Comparison of ENCODE assay signal across 8 cellular contexts in the genomic region with DNA sequence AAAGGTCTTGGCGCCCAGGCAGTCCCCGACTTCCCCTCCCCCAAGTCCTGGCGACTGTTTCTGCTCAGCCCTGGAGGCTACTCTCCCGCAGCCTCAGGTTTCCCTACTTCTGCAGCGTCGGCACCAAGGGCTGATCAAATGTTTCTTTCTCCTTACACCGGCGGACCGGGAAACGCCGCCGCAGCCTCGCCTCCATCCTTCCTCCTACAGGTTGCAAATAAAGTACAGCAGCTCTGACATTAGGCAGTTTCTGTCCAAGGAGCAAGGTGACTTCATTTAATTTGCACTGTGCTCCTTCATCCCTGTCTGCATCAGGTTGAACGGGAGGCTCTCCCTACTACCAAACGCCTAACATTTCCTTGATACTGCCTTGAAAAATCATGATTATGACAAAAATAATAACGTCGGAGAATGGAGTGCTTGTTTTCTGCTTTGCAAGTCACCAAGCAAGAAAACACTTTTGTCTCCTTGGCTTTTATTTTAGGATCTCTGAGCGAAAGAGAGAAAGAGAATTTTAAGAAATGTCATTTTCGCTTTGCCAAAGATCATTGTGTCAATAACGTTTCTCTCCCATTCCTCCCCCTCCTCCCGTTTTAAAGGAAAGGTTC. TPM values are rescaled to one million over a fixed set of nuclear protein-coding genes. Genes with fewer than 3 reads are reported as not detected.
DNase-seq lines count a peak whose midpoint lies in the region; ATAC-seq and TF ChIP-seq lines count a peak whose summit lies in the region.

No MANE protein-coding gene starts in this region.

- H3K27ac ChIP-seq in breast epithelium: peak overlapping the region in 1 of 2 donors; percentile 48
- H3K27ac ChIP-seq in mesendoderm (ENCODE audit: low read depth, low read length): no peak overlapping the region
- H3K27ac ChIP-seq in tibial nerve: peak overlapping the region; percentile 41 to 82 (median 65)

- ATAC-seq in GM21619 (IDR thresholded peaks at IDR 0.05; ENCODE audit: unreplicated experiment): no peak
- no peak for ATAC-seq in HG03342 (IDR thresholded peaks at IDR 0.05; ENCODE audit: unreplicated experiment)

- BruUV-seq in MCF 10A (replicated peaks; lab: Mats Ljungman, UMichigan): no TSS peak

- H2AK5ac ChIP-seq in mesendoderm (ENCODE audit: low read length): no peak overlapping the region

- H3K27me3 Mint-ChIP-seq in MCF 10A (ENCODE audit: insufficient read depth, unreplicated experiment): peaks cover 50% of the 10 kb centered on the region
- peaks cover 85% of the 10 kb centered on the region for H3K27me3 Mint-ChIP-seq in brain

- H3K4me1 ChIP-seq in breast epithelium (no peaks in the 10 kb centered on the region), mesendoderm (ENCODE audit: control insufficient read depth, low read depth, low read length) (peaks cover 5% of the 10 kb centered on the region), tibial nerve (peaks cover 0 to 25% (median 10%) of the 10 kb centered on the region in 4 donors)

- H3K27me3 ChIP-seq in breast epithelium (peaks cover 0 to 3% of the 10 kb centered on the region in 2 donors), mesendoderm (ENCODE audit: insufficient read depth, low read length, poor library complexity) (peaks cover 12% of the 10 kb centered on the region), tibial nerve (peaks cover 0 to 37% of the 10 kb centered on the region in 2 donors)

- H3K9ac ChIP-seq in mesendoderm (ENCODE audit: low read length): no peak overlapping the region

- H3K56ac ChIP-seq in mesendoderm (ENCODE audit: low read length): no peak overlapping the region

- H3K4me1 Mint-ChIP-seq in MCF 10A (ENCODE audit: insufficient read depth, unreplicated experiment) (peaks cover 7% of the 10 kb centered on the region), brain (peaks cover 8% of the 10 kb centered on the region)

- WGBS in mesendoderm (ENCODE audit: extremely low coverage, insufficient coverage, low lambda C conversion rate): no CpG with 5 or more reads among the region's 21 CpGs
- 14 to 19% methylated on average over 21 of the region's 21 CpGs for WGBS in tibial nerve, 2 donors

- no peak overlapping the region for H3K23ac ChIP-seq in mesendoderm (ENCODE audit: low read length)

- no peak overlapping the region for H2BK15ac ChIP-seq in mesendoderm (replicated peaks; ENCODE audit: low read depth)

- H2BK5ac ChIP-seq in mesendoderm (ENCODE audit: low read length): no peak overlapping the region

- peak overlapping the region; percentile 47 to 80 (median 61) for H3K4me3 ChIP-seq in breast epithelium
- no peak overlapping the region for H3K4me3 ChIP-seq in mesendoderm (ENCODE audit: low read length)
- peak overlapping the region; percentile 40 to 60 (median 54) for H3K4me3 ChIP-seq in tibial nerve

- no peak overlapping the region for H4K8ac ChIP-seq in mesendoderm (ENCODE audit: low read depth, low read length)

- POLR2A ChIA-PET in MCF 10A (lab: Yijun Ruan, JAX): no interaction called here

- TF ChIP-seq CTCF in breast epithelium (IDR thresholded peaks at IDR 0.05) (no peak), MCF 10A (IDR thresholded peaks at IDR 0.05; ENCODE audit: unreplicated experiment) (no peak), brain (conservative IDR thresholded peaks at IDR 0.05) (no peak), tibial nerve (IDR thresholded peaks at IDR 0.05) (no peak)

- H4K5ac ChIP-seq in mesendoderm (ENCODE audit: low read length): no peak overlapping the region

- no peak for DNase-seq in breast epithelium (ENCODE audit: low spot score in 2 of 2)
- no peak for DNase-seq in MCF 10A (ENCODE audit: unreplicated experiment)
- DNase-seq in mesendoderm: peak; percentile 70
- no peak for DNase-seq in tibial nerve (ENCODE audit: low spot score in 2 of 2)
- DNase-seq in SHP77 (lab: John Stamatoyannopoulos, UW): no peak

- H3K79me1 ChIP-seq in mesendoderm (ENCODE audit: low read length): no peaks in the 10 kb centered on the region

- intact Hi-C loops in breast epithelium (cut with DNase I; ENCODE audit: low total_unique reads): no loop called here
- intact Hi-C loops in MCF 10A (cut with micrococcal nuclease): no loop called here

- H3K36me3 ChIP-seq in breast epithelium (no peaks in the 10 kb centered on the region), mesendoderm (ENCODE audit: control insufficient read depth, insufficient read depth, low read length) (no peaks in the 10 kb centered on the region), tibial nerve (no peaks in the 10 kb centered on the region)

- TF ChIP-seq EP300 in tibial nerve (IDR thresholded peaks at IDR 0.05): no peak

- TF ChIP-seq POLR2A in breast epithelium (IDR thresholded peaks at IDR 0.05): no peak
- no peak for TF ChIP-seq POLR2A in tibial nerve (IDR thresholded peaks at IDR 0.05)

- H3K4me2 ChIP-seq in mesendoderm (ENCODE audit: low read length): peak overlapping the region; percentile 60

- H3K4me3 Mint-ChIP-seq in MCF 10A (ENCODE audit: unreplicated experiment) (no peak overlapping the region), brain (peak overlapping the region; percentile 57 to 81 (median 76))

- CTCF ChIA-PET in MCF 10A (lab: Yijun Ruan, JAX): no interaction called here

- H3K9me3 Mint-ChIP-seq in MCF 10A (ENCODE audit: unreplicated experiment): no peaks in the 10 kb centered on the region
- peaks cover 0 to 7% (median 3%) of the 10 kb centered on the region in 5 experiments for H3K9me3 Mint-ChIP-seq in brain

- H3K79me2 ChIP-seq in mesendoderm (ENCODE audit: control insufficient read depth, insufficient read depth, low read length): no peaks in the 10 kb centered on the region

- no peak overlapping the region for H3K4ac ChIP-seq in mesendoderm (ENCODE audit: low read depth, low read length)

- H3K9me3 ChIP-seq in breast epithelium (no peaks in the 10 kb centered on the region), tibial nerve (no peaks in the 10 kb centered on the region)

- no peak overlapping the region for H3K18ac ChIP-seq in mesendoderm (ENCODE audit: low read length)

- no peak overlapping the region for H2BK120ac ChIP-seq in mesendoderm (ENCODE audit: low read depth, low read length)

- H3K36me3 Mint-ChIP-seq in MCF 10A (ENCODE audit: insufficient read depth, unreplicated experiment): peaks cover 5% of the 10 kb centered on the region
- no peaks in the 10 kb centered on the region for H3K36me3 Mint-ChIP-seq in brain

- H3K27ac Mint-ChIP-seq in MCF 10A (ENCODE audit: low read depth, unreplicated experiment) (no peak overlapping the region), brain (no peak overlapping the region)

RNA-seq across cellular contexts. Expression of a gene that starts 1.0 kb away (rescaled TPM):
- total RNA-seq in breast epithelium (1 to 10 TPM; 3.4 to 5.4 (median 4.9) TPM), MCF 10A (2022) (not detected in 2 replicates), tibial nerve (10 to 100 TPM in 3 of 4 donors, 1 to 10 TPM in 1; 6.6 to 47.2 (median 34.8) TPM)
- 1.1 TPM for polyA plus RNA-seq in brain (ENCODE audit: insufficient read depth, low read depth, low replicate concordance)
- polyA plus RNA-seq in mesendoderm (2013, experiment 1 of 2): 0.06 TPM
- polyA plus RNA-seq in mesendoderm (2013, experiment 2 of 2): 0.03 TPM
